ENCODE assay signal across 16 cellular contexts in the genomic region with DNA sequence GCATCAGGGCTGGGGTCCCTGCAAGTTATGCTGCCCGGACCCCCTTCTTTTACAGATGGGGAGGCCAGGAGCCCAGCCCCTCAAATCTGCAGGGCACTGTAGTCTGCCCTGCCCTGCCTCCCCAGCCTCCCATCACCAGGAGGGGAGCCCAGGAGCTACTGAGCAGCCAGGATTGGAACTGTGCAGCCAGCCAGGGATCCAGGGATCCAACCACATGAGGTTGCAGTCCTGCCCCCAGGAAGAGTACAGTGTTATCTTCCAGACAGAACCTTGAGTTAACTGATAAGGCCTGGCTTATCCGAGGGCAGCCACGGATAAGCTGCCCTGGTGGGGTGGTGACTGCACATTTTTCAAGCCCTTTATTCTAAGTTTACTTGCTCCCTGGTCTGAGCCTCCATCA. TPM values are rescaled to one million over a fixed set of nuclear protein-coding genes. Genes with fewer than 3 reads are reported as not detected.
"Had no signal": no experiment of that assay in that cellular context is flagged by ENCODE, and none has a peak within 500 bp of the region (broad histone marks: within the 10 kb centered on the region; RNA-seq: fewer than 3 reads in every experiment).

No MANE protein-coding gene starts in this region.

- H3K36me3 ChIP-seq: gastroesophageal sphincter had no signal

- H3K4me3 Mint-ChIP-seq: activated naive CD4-positive, alpha-beta T cell treated with anti-CD3 and anti-CD28 coated beads for 36 hours; activated naive CD8-positive, alpha-beta T cell treated with anti-CD3 and anti-CD28 coated beads, Interleukin-2, amount 50 U/mL, for 24 hours; activated T-helper 17 cell treated with anti-CD3 and anti-CD28 coated beads, Interleukin-2, amount 50 U/mL, for 72 hours; memory B cell; natural killer cell had no signal

- H3K36me3 Mint-ChIP-seq: memory B cell, natural killer cell had no signal

- FAIRE-seq: astrocyte, bronchial epithelial cell, islet of Langerhans had no signal

- H3K9me3 ChIP-seq: gastroesophageal sphincter had no signal

- H3K9me3 Mint-ChIP-seq: activated naive CD4-positive, alpha-beta T cell treated with anti-CD3 and anti-CD28 coated beads for 36 hours; activated naive CD8-positive, alpha-beta T cell treated with anti-CD3 and anti-CD28 coated beads, Interleukin-2, amount 50 U/mL, for 24 hours; activated T-helper 17 cell treated with anti-CD3 and anti-CD28 coated beads, Interleukin-2, amount 50 U/mL, for 72 hours; memory B cell; natural killer cell had no signal

- H3K4me1 Mint-ChIP-seq: activated naive CD8-positive, alpha-beta T cell treated with anti-CD3 and anti-CD28 coated beads, Interleukin-2, amount 50 U/mL, for 24 hours; activated T-helper 17 cell treated with anti-CD3 and anti-CD28 coated beads, Interleukin-2, amount 50 U/mL, for 72 hours; natural killer cell had no signal

- DNase-seq: activated CD4-positive, alpha-beta T cell treated with anti-CD3 and anti-CD28 coated beads for 1 hour; activated CD4-positive, alpha-beta T cell treated with anti-CD3 and anti-CD28 coated beads, Interleukin-2, amount 50 U/mL, for 4 hours; activated naive CD4-positive, alpha-beta T cell treated with anti-CD3 and anti-CD28 coated beads for 36 hours; activated naive CD8-positive, alpha-beta T cell treated with anti-CD3 and anti-CD28 coated beads, Interleukin-2, amount 50 U/mL, for 24 hours; natural killer cell; stimulated activated CD4-positive, alpha-beta T cell treated with anti-CD3 and anti-CD28 coated beads, Interleukin-15, amount 100 ng/mL, for 24 hours; stimulated activated CD4-positive, alpha-beta T cell treated with anti-CD3 and anti-CD28 coated beads, Interleukin-4, amount 100 ng/mL, for 1 hour; stimulated activated naive CD4-positive, alpha-beta T cell; trophoblast cell had no signal

- H3K27me3 ChIP-seq: dorsolateral prefrontal cortex, gastroesophageal sphincter had no signal

- H3K27ac Mint-ChIP-seq: activated naive CD4-positive, alpha-beta T cell treated with anti-CD3 and anti-CD28 coated beads for 36 hours; activated naive CD8-positive, alpha-beta T cell treated with anti-CD3 and anti-CD28 coated beads, Interleukin-2, amount 50 U/mL, for 24 hours; activated T-helper 17 cell treated with anti-CD3 and anti-CD28 coated beads, Interleukin-2, amount 50 U/mL, for 72 hours; memory B cell; natural killer cell had no signal

- ATAC-seq: gastroesophageal sphincter had no signal

- H3K27ac ChIP-seq: gastroesophageal sphincter had no signal

RNA-seq across cellular contexts. Expression of a gene that starts 11.4 kb away (rescaled TPM):
- total RNA-seq: natural killer cell had no signal
